In the genomic region with DNA sequence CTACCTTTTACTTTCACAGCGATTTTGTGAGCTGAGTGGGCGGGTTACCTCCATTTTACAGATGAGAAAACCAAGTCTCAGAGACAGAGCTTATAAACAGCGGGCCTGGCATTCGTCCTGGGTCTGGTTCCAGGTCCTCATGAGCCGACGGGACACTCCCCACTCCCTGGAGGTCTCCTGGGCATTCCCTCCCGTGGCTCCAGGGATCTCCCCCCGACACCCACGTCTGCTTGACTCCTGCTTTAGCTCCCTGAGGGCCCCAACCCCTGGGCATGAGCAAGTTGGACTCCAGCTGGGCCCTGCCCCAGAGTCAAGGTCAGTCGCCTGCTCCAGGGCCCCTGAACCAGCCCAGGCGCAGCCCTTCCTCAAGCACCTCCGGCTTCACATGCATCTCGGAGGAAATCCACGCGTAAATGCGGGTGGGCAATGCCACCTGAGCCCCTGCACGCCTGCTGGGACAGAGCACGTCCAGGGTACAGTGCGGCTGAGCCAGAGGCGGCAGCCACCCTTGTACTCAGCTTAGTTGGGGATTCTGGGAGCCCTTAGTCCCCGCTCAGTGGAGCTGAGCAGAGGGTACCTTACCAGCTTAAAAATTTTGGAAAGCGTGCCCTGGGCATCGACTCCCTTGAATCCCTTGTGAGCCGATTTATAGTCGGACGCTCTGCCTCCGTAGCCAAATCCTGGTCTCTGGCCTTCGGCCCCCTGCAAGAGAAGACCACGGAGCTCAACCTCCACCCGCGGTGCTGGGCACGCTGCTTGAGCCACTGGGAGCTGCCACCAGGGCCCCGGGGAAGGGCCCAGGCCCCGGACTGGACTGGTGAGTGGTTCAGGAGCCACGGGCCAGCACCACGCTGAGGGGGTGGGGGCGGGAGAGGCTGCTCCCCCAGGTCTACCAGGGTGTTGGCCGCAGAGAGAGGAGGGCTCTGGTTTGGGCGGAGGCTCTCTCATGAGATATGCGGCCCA, we compare ENCODE assay signal across 13 cellular contexts.
"Had no signal": no experiment of that assay in that cellular context is flagged by ENCODE, and none has a peak within 500 bp of the region (broad histone marks: within the 10 kb centered on the region; RNA-seq: fewer than 3 reads in every experiment).

No MANE protein-coding gene starts in this region.

- H3K4me1 ChIP-seq: ascending aorta had no signal

- H3K4me3 Mint-ChIP-seq: activated B cell treated with CpG ODN at 0.5 μM for 24 hours; activated CD4-positive, alpha-beta T cell treated with anti-CD3 and anti-CD28 coated beads, Interleukin-2, amount 10 ng/mL, durations not matched to agents 24 days and 14 days; activated T-cell treated with anti-CD3 and anti-CD28 coated beads, Interleukin-2, amount 50 U/mL, for 72 hours; nephron had no signal

- DNase-seq: activated B cell treated with CpG ODN at 0.5 μM for 24 hours; activated CD4-positive, alpha-beta T cell treated with anti-CD3 and anti-CD28 coated beads, Interleukin-2, amount 10 ng/mL, durations not matched to agents 24 days and 14 days; activated naive CD4-positive, alpha-beta T cell; activated T-cell treated with anti-CD3 and anti-CD28 coated beads, Interleukin-2, amount 50 U/mL, for 72 hours; effector memory CD4-positive, alpha-beta T cell; SHP77 treated with DMSO at 0.1 percent for 48 hours; stimulated activated CD4-positive, alpha-beta T cell treated with anti-CD3 and anti-CD28 coated beads, Interleukin-4, amount 100 ng/mL, for 4 hours; T-helper 2 cell had no signal

- H3K4me3 ChIP-seq: ascending aorta, gastroesophageal sphincter, tibial nerve had no signal

- H3K27me3 Mint-ChIP-seq: activated B cell treated with CpG ODN at 0.5 μM for 24 hours had no signal

- H3K27ac ChIP-seq: ascending aorta, epithelial cell of prostate, gastroesophageal sphincter had no signal

- H3K27ac Mint-ChIP-seq: activated B cell treated with CpG ODN at 0.5 μM for 24 hours; activated CD4-positive, alpha-beta T cell treated with anti-CD3 and anti-CD28 coated beads, Interleukin-2, amount 10 ng/mL, durations not matched to agents 24 days and 14 days; activated T-cell treated with anti-CD3 and anti-CD28 coated beads, Interleukin-2, amount 50 U/mL, for 72 hours had no signal

- H3K9me3 ChIP-seq: ascending aorta, gastroesophageal sphincter, tibial nerve had no signal

- H3K27me3 ChIP-seq: ascending aorta, gastroesophageal sphincter, tibial nerve had no signal

- H3K36me3 ChIP-seq: ascending aorta had no signal

- H3K9me3 Mint-ChIP-seq: activated B cell treated with CpG ODN at 0.5 μM for 24 hours; activated CD4-positive, alpha-beta T cell treated with anti-CD3 and anti-CD28 coated beads, Interleukin-2, amount 10 ng/mL, durations not matched to agents 24 days and 14 days; activated T-cell treated with anti-CD3 and anti-CD28 coated beads, Interleukin-2, amount 50 U/mL, for 72 hours; nephron had no signal
